8 cellular contexts compared by ENCODE assay signal in genomic region chr21:34807881-34808568, GRCh38.
DNase-seq lines count a peak whose midpoint lies in the region; ATAC-seq, FAIRE-seq and TF ChIP-seq lines count a peak whose summit lies in the region.

No MANE protein-coding gene starts in this region.

- H3K4ac ChIP-seq in mesenchymal stem cell (ENCODE audit: low read depth in 1 of 2, low read length in 2 of 2), result peak overlapping the region; percentile 80 to 85

- H2AK5ac ChIP-seq in mesenchymal stem cell (ENCODE audit: low read length, severe bottlenecking), result peak overlapping the region; percentile 84

- peak overlapping the region; percentile 89 to 96 for H3K18ac ChIP-seq in mesenchymal stem cell (ENCODE audit: low read depth in 1 of 2, low read length in 2 of 2)

- peak overlapping the region; percentile 76 for H2BK15ac ChIP-seq in mesenchymal stem cell (ENCODE audit: low read depth, poor library complexity, severe bottlenecking)

- H3K4me1 ChIP-seq in mesenchymal stem cell (ENCODE audit: control insufficient read depth, insufficient read depth, low read depth, low read length), result peaks cover 25% of the 10 kb centered on the region

- peak overlapping the region; percentile 91 for H2BK120ac ChIP-seq in mesenchymal stem cell (ENCODE audit: low read depth, low read length)

- H3K4me3 Mint-ChIP-seq in activated naive CD8-positive, alpha-beta T cell treated with anti-CD3 and anti-CD28 coated beads, Interleukin-2, amount 50 U/mL, for 24 hours, result peak overlapping the region; percentile 61
- H3K4me3 Mint-ChIP-seq in stimulated activated memory B cell treated with anti-CD40 and anti-IgM and Interleukin-4, amounts not matched to agents 10 μg/mL and 1 μg/mL and 100 μg/mL, for 72 hours, result no peak overlapping the region

- H3K4me1 Mint-ChIP-seq in activated naive CD8-positive, alpha-beta T cell treated with anti-CD3 and anti-CD28 coated beads, Interleukin-2, amount 50 U/mL, for 24 hours, result peaks cover 94% of the 10 kb centered on the region
- H3K4me1 Mint-ChIP-seq in stimulated activated memory B cell treated with anti-CD40 and anti-IgM and Interleukin-4, amounts not matched to agents 10 μg/mL and 1 μg/mL and 100 μg/mL, for 72 hours, result peaks cover 60% of the 10 kb centered on the region

- peaks cover 55% of the 10 kb centered on the region for H3K36me3 Mint-ChIP-seq in activated naive CD8-positive, alpha-beta T cell treated with anti-CD3 and anti-CD28 coated beads, Interleukin-2, amount 50 U/mL, for 24 hours (ENCODE audit: low read depth)
- H3K36me3 Mint-ChIP-seq in stimulated activated memory B cell treated with anti-CD40 and anti-IgM and Interleukin-4, amounts not matched to agents 10 μg/mL and 1 μg/mL and 100 μg/mL, for 72 hours, result peaks cover 65% of the 10 kb centered on the region

- no peak overlapping the region for H3K23ac ChIP-seq in mesenchymal stem cell (ENCODE audit: low read length in 2 of 2)

- H3K9ac ChIP-seq in mesenchymal stem cell (ENCODE audit: low read length), result peak overlapping the region; percentile 82

- H3K9me3 ChIP-seq in mesenchymal stem cell (ENCODE audit: control insufficient read depth, low read length), result peaks cover 24% of the 10 kb centered on the region

- peaks cover 5 to 80% of the 10 kb centered on the region in 2 experiments for H3K36me3 ChIP-seq in mesenchymal stem cell (ENCODE audit: control insufficient read depth in 1 of 2, insufficient read depth in 2 of 2, low read depth in 1 of 2, low read length in 2 of 2)

- H3K27ac ChIP-seq in mesenchymal stem cell (ENCODE audit: low read length, poor library complexity, severe bottlenecking), result peak overlapping the region; percentile 97

- no peak for TF ChIP-seq POLR2A in GM12892 (IDR thresholded peaks at IDR 0.05; ENCODE audit: low read depth, low read length)

- peak; percentile 39 to 74 for DNase-seq in SW 1271 (lab: John Stamatoyannopoulos, UW)
- peak; percentile 77 for DNase-seq in activated naive CD8-positive, alpha-beta T cell treated with anti-CD3 and anti-CD28 coated beads, Interleukin-2, amount 50 U/mL, for 24 hours
- DNase-seq in mesenchymal stem cell, result peak; percentile 99
- DNase-seq in RPMI8226, result no peak
- no peak for DNase-seq in GM12892 (ENCODE audit: insufficient read length)
- DNase-seq in middle frontal gyrus (ENCODE audit: extremely low spot score, low spot score), result no peak

- no peaks in the 10 kb centered on the region for H3K27me3 ChIP-seq in mesenchymal stem cell (ENCODE audit: control insufficient read depth in 1 of 2, insufficient read depth in 1 of 2, low read length in 2 of 2)

- no peak overlapping the region for H3K14ac ChIP-seq in mesenchymal stem cell (ENCODE audit: low read length in 2 of 2)

- H3K27ac Mint-ChIP-seq in activated naive CD8-positive, alpha-beta T cell treated with anti-CD3 and anti-CD28 coated beads, Interleukin-2, amount 50 U/mL, for 24 hours, result peak overlapping the region; percentile 96
- H3K27ac Mint-ChIP-seq in stimulated activated memory B cell treated with anti-CD40 and anti-IgM and Interleukin-4, amounts not matched to agents 10 μg/mL and 1 μg/mL and 100 μg/mL, for 72 hours, result peak overlapping the region; percentile 37

- H3K79me1 ChIP-seq in mesenchymal stem cell (replicated peaks; ENCODE audit: low read length, poor library complexity, severe bottlenecking), result peaks cover 14% of the 10 kb centered on the region

- H4K91ac ChIP-seq in mesenchymal stem cell (ENCODE audit: low read length), result peak overlapping the region; percentile 90

- no peak for FAIRE-seq in GM12892 (lab: Jason Lieb, UNC)

- H3K4me3 ChIP-seq in mesenchymal stem cell (ENCODE audit: insufficient read depth in 1 of 2, low read depth in 1 of 2, low read length in 2 of 2), result peak overlapping the region in 1 of 2 experiments; percentile 25

- no peak overlapping the region for H2AFZ ChIP-seq in mesenchymal stem cell (ENCODE audit: low read depth, low read length)

- peaks cover 8% of the 10 kb centered on the region for H3K9me3 Mint-ChIP-seq in activated naive CD8-positive, alpha-beta T cell treated with anti-CD3 and anti-CD28 coated beads, Interleukin-2, amount 50 U/mL, for 24 hours
- H3K9me3 Mint-ChIP-seq in stimulated activated memory B cell treated with anti-CD40 and anti-IgM and Interleukin-4, amounts not matched to agents 10 μg/mL and 1 μg/mL and 100 μg/mL, for 72 hours, result no peaks in the 10 kb centered on the region

- peak; percentile 33 for ATAC-seq in GM21786 (IDR thresholded peaks at IDR 0.05; ENCODE audit: unreplicated experiment)
- ATAC-seq in activated naive CD8-positive, alpha-beta T cell treated with anti-CD3 and anti-CD28 coated beads, Interleukin-2, amount 50 U/mL, for 24 hours, result peak; percentile 45
- ATAC-seq in stimulated activated memory B cell treated with anti-CD40 and anti-IgM and Interleukin-4, amounts not matched to agents 10 μg/mL and 1 μg/mL and 100 μg/mL, for 72 hours, result no peak

- peak overlapping the region; percentile 89 for H2BK5ac ChIP-seq in mesenchymal stem cell (ENCODE audit: low read depth, low read length, poor library complexity, severe bottlenecking)

- 2% methylated on average over 11 of the region's 15 CpGs for WGBS in mesenchymal stem cell

- H2BK12ac ChIP-seq in mesenchymal stem cell (ENCODE audit: low read length in 2 of 2), result peak overlapping the region; percentile 78 to 82

- H3K4me2 ChIP-seq in mesenchymal stem cell (ENCODE audit: low read length, poor library complexity, severe bottlenecking), result peak overlapping the region; percentile 8

- H3K27me3 Mint-ChIP-seq in activated naive CD8-positive, alpha-beta T cell treated with anti-CD3 and anti-CD28 coated beads, Interleukin-2, amount 50 U/mL, for 24 hours, result no peaks in the 10 kb centered on the region
- no peaks in the 10 kb centered on the region for H3K27me3 Mint-ChIP-seq in stimulated activated memory B cell treated with anti-CD40 and anti-IgM and Interleukin-4, amounts not matched to agents 10 μg/mL and 1 μg/mL and 100 μg/mL, for 72 hours

- H4K8ac ChIP-seq in mesenchymal stem cell (ENCODE audit: low read length), result peak overlapping the region; percentile 86

Comparison
In these comparisons a context has a peak if more than half of its experiments do, and no peak if none do; other contexts are left out.
1. DNase-seq: peak in SW 1271 (2 of 2), activated naive CD8-positive, alpha-beta T cell treated with anti-CD3 and anti-CD28 coated beads, Interleukin-2, amount 50 U/mL, for 24 hours (single experiment) and mesenchymal stem cell (single experiment); none in RPMI8226 (single experiment), GM12892 (single experiment) and middle frontal gyrus (single experiment).